ENCODE assay signal across 18 cellular contexts in genomic region chr2:64716569-64716968, GRCh38.
DNase-seq lines count a peak whose midpoint lies in the region; ATAC-seq, FAIRE-seq and TF ChIP-seq lines count a peak whose summit lies in the region.
"Had no signal": no experiment of that assay in that cellular context is flagged by ENCODE, and none has a peak within 500 bp of the region (broad histone marks: within the 10 kb centered on the region; RNA-seq: fewer than 3 reads in every experiment).

No MANE protein-coding gene starts in this region.

- H3K36me3 ChIP-seq in kidney (ENCODE audit: control insufficient read depth in 1 of 2, insufficient read depth in 2 of 2, low read length in 2 of 2) = no peaks in the 10 kb centered on the region
- H3K36me3 ChIP-seq: Peyer's patch had no signal

- no peak overlapping the region for H3K4me3 ChIP-seq in kidney (ENCODE audit: low read length in 2 of 2)
- H3K4me3 ChIP-seq: Peyer's patch had no signal

- no peaks in the 10 kb centered on the region for H3K9me3 ChIP-seq in kidney (ENCODE audit: control insufficient read depth in 1 of 2, low read length in 2 of 2)
- H3K9me3 ChIP-seq: Peyer's patch had no signal

- no peak overlapping the region for H3K27ac ChIP-seq in kidney (ENCODE audit: low read depth in 2 of 2, low read length in 2 of 2)
- H3K27ac ChIP-seq: C4-2B, Peyer's patch had no signal

- intact Hi-C loops in kidney (cut with DNase I) = no loop called here

- no peak overlapping the region for H3K9ac ChIP-seq in kidney (ENCODE audit: low read length in 2 of 2)

- peaks cover 0 to 2% of the 10 kb centered on the region in 2 donors for H3K4me1 ChIP-seq in kidney (ENCODE audit: control insufficient read depth in 1 of 2, insufficient read depth in 1 of 2, low read depth in 1 of 2, low read length in 2 of 2)
- H3K4me1 ChIP-seq: Peyer's patch had no signal

- no peak for TF ChIP-seq CTCF in kidney (IDR thresholded peaks at IDR 0.05; ENCODE audit: borderline replicate concordance, extremely low read depth, insufficient read depth)

- DNase-seq in SIG-M5 treated with dmso at 0.1 percent for 504 hours (lab: John Stamatoyannopoulos, UW; ENCODE audit: unreplicated experiment) (peak; percentile 45), SIG-M5 (lab: John Stamatoyannopoulos, UW) (no peak), globus pallidus (ENCODE audit: low spot score) (peak; percentile 87), nucleus accumbens (lab: John Stamatoyannopoulos, UW) (peak in 37 of 56 donors; percentile 5 to 71 (median 34)), kidney (no peak), NCI-H345 (lab: John Stamatoyannopoulos, UW) (no peak)
- DNase-seq: Calu3, NCI-H1092, NCI-H446 treated with DMSO at 0.1 percent for 48 hours, NCI-H748 treated with DMSO at 0.1 percent for 48 hours, Peyer's patch, SHP77 had no signal

- no peak for FAIRE-seq in kidney (lab: Jason Lieb, UNC)
- FAIRE-seq: GM18507, HTR-8/SVneo had no signal

- ATAC-seq in HG02763 (IDR thresholded peaks at IDR 0.05; ENCODE audit: unreplicated experiment) = no peak
- ATAC-seq in GM21423 (IDR thresholded peaks at IDR 0.05; ENCODE audit: unreplicated experiment) = no peak
- ATAC-seq: HCT116 had no signal

Comparison
In these comparisons a context has a peak if more than half of its experiments do, and no peak if none do; other contexts are left out.
1. DNase-seq: peak in SIG-M5 treated with dmso at 0.1 percent for 504 hours (single experiment), globus pallidus (single experiment) and nucleus accumbens (37 of 56); none in SIG-M5 (single experiment), kidney (single experiment) and NCI-H345 (single experiment).